11 cellular contexts compared by ENCODE assay signal in the genomic region with DNA sequence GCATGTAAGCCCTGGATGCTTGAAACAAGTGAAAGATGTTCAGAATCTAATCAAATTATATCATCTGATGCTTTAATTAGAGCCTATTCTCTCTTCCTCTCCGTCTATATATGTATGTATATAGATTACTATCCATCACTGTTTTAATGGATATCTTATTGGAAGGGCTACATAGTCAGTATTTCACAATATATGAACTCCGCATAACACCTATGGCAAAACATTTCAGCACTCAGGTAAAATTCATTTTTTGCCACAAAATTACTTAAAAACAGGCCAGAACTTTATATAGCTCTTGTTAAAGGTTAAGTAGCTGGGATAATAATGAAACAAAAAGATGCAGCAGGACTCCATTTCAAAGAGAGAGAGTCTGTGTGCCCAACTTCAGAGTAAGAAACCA. TPM values are rescaled to one million over a fixed set of nuclear protein-coding genes. Genes with fewer than 3 reads are reported as not detected.
DNase-seq lines count a peak whose midpoint lies in the region; ATAC-seq and TF ChIP-seq lines count a peak whose summit lies in the region.
"Had no signal": no experiment of that assay in that cellular context is flagged by ENCODE, and none has a peak within 500 bp of the region (broad histone marks: within the 10 kb centered on the region; RNA-seq: fewer than 3 reads in every experiment).

No MANE protein-coding gene starts in this region.

- H4K20me1 ChIP-seq in IMR-90 (ENCODE audit: insufficient read depth, low read length) = peaks cover 9% of the 10 kb centered on the region; the same call in 1 of the 2 replicates

- no peak overlapping the region for H3K23ac ChIP-seq in IMR-90 (ENCODE audit: low read depth, low read length)

- H4K8ac ChIP-seq in IMR-90 (ENCODE audit: low read depth in 2 of 2, low read length in 2 of 2) = no peak overlapping the region; a peak in 1 of 4 replicates

- WGBS in IMR-90 (ENCODE audit: extremely low coverage in 2 of 2, insufficient read length in 1 of 2), 2 experiments = no CpG with 5 or more reads among the region's 2 CpGs

- ATAC-seq in CD8-positive, alpha-beta T cell = no peak
- ATAC-seq in IMR-90 (ENCODE audit: low read depth) = no peak

- H3K18ac ChIP-seq in IMR-90 (ENCODE audit: low read depth, low read length) = no peak overlapping the region

- H2AK9ac ChIP-seq in IMR-90 (replicated peaks; ENCODE audit: low read depth, low read length, poor library complexity) = no peak overlapping the region

- H3K4ac ChIP-seq in IMR-90 (ENCODE audit: low read depth, low read length) = no peak overlapping the region

- TF ChIP-seq POLR2A in IMR-90 (IDR thresholded peaks at IDR 0.05; ENCODE audit: low read depth, low read length) = no peak

- H3K4me1 ChIP-seq in CD8-positive, alpha-beta T cell (ENCODE audit: insufficient read depth, low read length) = peaks cover 19% of the 10 kb centered on the region
- H3K4me1 ChIP-seq in IMR-90 (ENCODE audit: control insufficient read depth, insufficient read depth, low read length) = peaks cover 6% of the 10 kb centered on the region
- peaks cover 5% of the 10 kb centered on the region for H3K4me1 ChIP-seq in colonic mucosa
- peaks cover 0 to 25% of the 10 kb centered on the region in 2 donors for H3K4me1 ChIP-seq in right atrium auricular region

- H4K5ac ChIP-seq in IMR-90 (ENCODE audit: low read depth, low read length) = no peak overlapping the region

- no peak overlapping the region for H4K91ac ChIP-seq in IMR-90 (ENCODE audit: insufficient read depth, low read depth, low read length)

- no peak overlapping the region for H2BK15ac ChIP-seq in IMR-90 (ENCODE audit: low read depth, low read length)

- H3K9me3 Mint-ChIP-seq in CD8-positive, alpha-beta T cell = no peaks in the 10 kb centered on the region

- dilution Hi-C loops in IMR-90 (cut with HindIII; ENCODE audit: low sequenced_read_pairs, unreplicated experiment) = no loop called here

- in situ Hi-C loops in IMR-90 (cut with MboI; ENCODE audit: low sequenced_read_pairs) = no loop called here

- no peak for DNase-seq in CD8-positive, alpha-beta T cell
- DNase-seq in IMR-90 (no peak), colonic mucosa (no peak), retina (peak; percentile 16), ecto neural progenitor cell (ENCODE audit: low spot score) (no peak), right atrium auricular region (ENCODE audit: low spot score) (no peak), EL (no peak)
- DNase-seq: central memory CD4-positive, alpha-beta T cell; islet precursor cell had no signal

- H3K4me3 ChIP-seq in CD8-positive, alpha-beta T cell (ENCODE audit: low read depth, low read length) = no peak overlapping the region
- H3K4me3 ChIP-seq in IMR-90 (ENCODE audit: insufficient read depth, low read depth, low read length) = no peak overlapping the region
- no peak overlapping the region for H3K4me3 ChIP-seq in colonic mucosa
- H3K4me3 ChIP-seq in right atrium auricular region = no peak overlapping the region

- no peak overlapping the region for H2BK120ac ChIP-seq in IMR-90 (ENCODE audit: low read depth, low read length)

- no peaks in the 10 kb centered on the region for H3K27me3 ChIP-seq in CD8-positive, alpha-beta T cell (ENCODE audit: insufficient read depth, low read length)
- H3K27me3 ChIP-seq in IMR-90 (ENCODE audit: control insufficient read depth, insufficient read depth, low read length) (no peaks in the 10 kb centered on the region), colonic mucosa (no peaks in the 10 kb centered on the region), right atrium auricular region (no peaks in the 10 kb centered on the region)
- H3K27me3 ChIP-seq: thyroid gland had no signal

- peaks cover 15% of the 10 kb centered on the region for H3K36me3 Mint-ChIP-seq in CD8-positive, alpha-beta T cell

- no peak overlapping the region for H3K56ac ChIP-seq in IMR-90 (ENCODE audit: extremely low read depth, insufficient read depth, low read length)

- H3K14ac ChIP-seq in IMR-90 (replicated peaks; ENCODE audit: low read depth, low read length) = no peak overlapping the region

- H3K27me3 Mint-ChIP-seq in CD8-positive, alpha-beta T cell (ENCODE audit: low read depth) = no peaks in the 10 kb centered on the region

- H3K79me1 ChIP-seq in IMR-90 (ENCODE audit: low read depth in 1 of 2, low read length in 2 of 2) = peaks cover 21 to 28% of the 10 kb centered on the region in 2 experiments

- H3K4me1 Mint-ChIP-seq in CD8-positive, alpha-beta T cell (ENCODE audit: low read depth) = peaks cover 31% of the 10 kb centered on the region

- no peak overlapping the region for H2AFZ ChIP-seq in IMR-90 (replicated peaks; ENCODE audit: low read length, poor library complexity)

- no peak overlapping the region for H2AK5ac ChIP-seq in IMR-90 (ENCODE audit: low read depth, low read length)

- H3K36me3 ChIP-seq in CD8-positive, alpha-beta T cell (ENCODE audit: insufficient read depth, low read length) = peaks cover 3% of the 10 kb centered on the region
- peaks cover 7% of the 10 kb centered on the region; the same call in 1 of the 2 replicates for H3K36me3 ChIP-seq in IMR-90 (ENCODE audit: control insufficient read depth, insufficient read depth, low read length)
- H3K36me3 ChIP-seq in colonic mucosa = no peaks in the 10 kb centered on the region
- H3K36me3 ChIP-seq in right atrium auricular region = peaks cover 14% of the 10 kb centered on the region
- H3K36me3 ChIP-seq: thyroid gland had no signal

- no peak overlapping the region for H2BK5ac ChIP-seq in IMR-90 (ENCODE audit: low read depth, low read length, poor library complexity, severe bottlenecking)

- TF ChIP-seq RAD21 in IMR-90 (IDR thresholded peaks at IDR 0.05; ENCODE audit: low read length) = no peak

- no TSS peak for BruUV-seq in IMR-90 (replicated peaks; lab: Mats Ljungman, UMichigan)

- POLR2A ChIA-PET in CD8-positive, alpha-beta T cell (lab: Charles Lee) = no interaction called here
- POLR2A ChIA-PET in IMR-90 (lab: Charles Lee; ENCODE audit: unreplicated experiment) = no interaction called here

- H3K27ac ChIP-seq in CD8-positive, alpha-beta T cell (ENCODE audit: low read depth, low read length) = no peak overlapping the region
- H3K27ac ChIP-seq in IMR-90 (ENCODE audit: insufficient read depth, low read length) (no peak overlapping the region), colonic mucosa (peak overlapping the region; percentile 99), right atrium auricular region (no peak overlapping the region)
- H3K27ac ChIP-seq: SK-N-MC had no signal

- peak overlapping the region; percentile 89 for H3K4me3 Mint-ChIP-seq in CD8-positive, alpha-beta T cell

- no peaks in the 10 kb centered on the region for H3K9me3 ChIP-seq in CD8-positive, alpha-beta T cell (ENCODE audit: low read length)
- H3K9me3 ChIP-seq in IMR-90 (ENCODE audit: control insufficient read depth, insufficient read depth, low read length) = no peaks in the 10 kb centered on the region
- H3K9me3 ChIP-seq in colonic mucosa = no peaks in the 10 kb centered on the region
- H3K9me3 ChIP-seq in right atrium auricular region = no peaks in the 10 kb centered on the region
- H3K9me3 ChIP-seq: thyroid gland had no signal

- H3K27ac Mint-ChIP-seq in CD8-positive, alpha-beta T cell = no peak overlapping the region

- intact Hi-C loops in CD8-positive, alpha-beta T cell (cut with DNase I, micrococcal nuclease) = loop anchor here (5.0 kb wide), 2 partner anchors 55 to 1240 kb away; partner anchors contain the start of gene HNRNPA3 (in 1 of the 2)
- intact Hi-C loops in IMR-90 (cut with micrococcal nuclease) (no loop called here), colonic mucosa (cut with DNase I) (no loop called here)

- no peak overlapping the region for H3K9ac ChIP-seq in IMR-90 (ENCODE audit: low read depth, low read length)
- H3K9ac ChIP-seq in colonic mucosa (ENCODE audit: low read depth in 2 of 2, low read length in 2 of 2) = no peak overlapping the region

- no peak for TF ChIP-seq CTCF in CD8-positive, alpha-beta T cell (IDR thresholded peaks at IDR 0.05)
- TF ChIP-seq CTCF in IMR-90 (conservative IDR thresholded peaks at IDR 0.05; ENCODE audit: low read depth, low read length) (no peak), colonic mucosa (IDR thresholded peaks at IDR 0.05) (no peak), right atrium auricular region (IDR thresholded peaks at IDR 0.05) (no peak)

- H2BK20ac ChIP-seq in IMR-90 (ENCODE audit: low read depth, low read length) = no peak overlapping the region

- no peak overlapping the region for H3K4me2 ChIP-seq in IMR-90 (ENCODE audit: low read depth, low read length)

- CTCF ChIA-PET in CD8-positive, alpha-beta T cell (lab: Charles Lee) = interaction anchor here (1.5 to 3.9 kb wide), 2 partner anchors 24 to 38 kb away, joined by 3 to 24 read pairs; no protein-coding TSS in a partner anchor
- CTCF ChIA-PET in IMR-90 (lab: Yijun Ruan, JAX) = interaction anchor here (0.7 to 1.1 kb wide), 2 partner anchors 19 to 397 kb away, joined by 3 to 5 read pairs; no protein-coding TSS in a partner anchor

- H3K9me1 ChIP-seq in IMR-90 (ENCODE audit: insufficient read depth, low read length) = 0 out of 2 replicates have a peak, but pooled peaks cover 2% of the 10 kb centered on the region

RNA-seq across cellular contexts. Expression of gene PJVK, which starts 1.2 kb away (rescaled TPM):
- total RNA-seq in CD8-positive, alpha-beta T cell = 1 to 10 TPM; 2.9 to 5.3 TPM
- total RNA-seq in IMR-90 (2012; rRNA removed) (0.28 and 0.72 TPM in 2 replicates), colonic mucosa (1 to 10 TPM in 1 of 2 donors, under 1 TPM in 1; 0.96 to 1.8 TPM), right atrium auricular region (1 to 10 TPM in 1 of 2 donors, under 1 TPM in 1; 0.59 to 2.4 TPM)
- 1.9 and 2.4 TPM in 2 replicates for polyA plus RNA-seq in IMR-90 (2012; rRNA removed)
- 0.04 and 0.09 TPM in 2 replicates for polyA plus RNA-seq in IMR-90 (2012; cell fraction: cytosol; rRNA removed)
- 2.8 and 24.7 TPM in 2 replicates for polyA plus RNA-seq in IMR-90 (2012; cell fraction: nucleus; rRNA removed; ENCODE audit: low replicate concordance)

RNA-seq across cellular contexts. Expression of gene PRKRA, which starts 1.4 kb away (rescaled TPM):
- 100 to 1,000 TPM; 116 to 127 TPM for total RNA-seq in CD8-positive, alpha-beta T cell
- 53.6 and 55.5 TPM in 2 replicates for total RNA-seq in IMR-90 (2012; rRNA removed)
- polyA plus RNA-seq in IMR-90 (2012; rRNA removed) = 39.5 and 41.7 TPM in 2 replicates
- 9.7 and 29.0 TPM in 2 replicates for polyA plus RNA-seq in IMR-90 (2012; cell fraction: cytosol; rRNA removed)
- 29.1 and 41.4 TPM in 2 replicates for polyA plus RNA-seq in IMR-90 (2012; cell fraction: nucleus; rRNA removed; ENCODE audit: low replicate concordance)
- 10 to 100 TPM; 34.0 to 37.1 TPM for total RNA-seq in colonic mucosa
- total RNA-seq in right atrium auricular region = 10 to 100 TPM; 41.4 to 47.1 TPM

RNA-seq across cellular contexts. Expression of gene FKBP7, which starts 26.1 kb away (rescaled TPM):
- total RNA-seq in CD8-positive, alpha-beta T cell = under 1 TPM; 0.69 to 0.79 TPM
- 32.6 and 36.9 TPM in 2 replicates for total RNA-seq in IMR-90 (2012; rRNA removed)
- polyA plus RNA-seq in IMR-90 (2012; rRNA removed) = 51.0 and 53.3 TPM in 2 replicates
- polyA plus RNA-seq in IMR-90 (2012; cell fraction: cytosol; rRNA removed) = 8.0 and 13.7 TPM in 2 replicates
- 1.3 and 11.6 TPM in 2 replicates for polyA plus RNA-seq in IMR-90 (2012; cell fraction: nucleus; rRNA removed; ENCODE audit: low replicate concordance)
- 1 to 10 TPM; 2.6 to 3.9 TPM for total RNA-seq in colonic mucosa
- total RNA-seq in right atrium auricular region = 10 to 100 TPM; 10.8 to 13.4 TPM

RNA-seq across cellular contexts. Expression of gene PLEKHA3, which starts 27.9 kb away (rescaled TPM):
- 10 to 100 TPM; 27.6 to 29.3 TPM for total RNA-seq in CD8-positive, alpha-beta T cell
- 3.9 and 5.0 TPM in 2 replicates for total RNA-seq in IMR-90 (2012; rRNA removed)
- 5.5 and 9.6 TPM in 2 replicates for polyA plus RNA-seq in IMR-90 (2012; rRNA removed)
- polyA plus RNA-seq in IMR-90 (2012; cell fraction: cytosol; rRNA removed) = 0.99 and 1.9 TPM in 2 replicates
- 0.47 and 3.1 TPM in 2 replicates for polyA plus RNA-seq in IMR-90 (2012; cell fraction: nucleus; rRNA removed; ENCODE audit: low replicate concordance)
- total RNA-seq in colonic mucosa = 10 to 100 TPM; 19.3 to 26.1 TPM
- total RNA-seq in right atrium auricular region = 10 to 100 TPM; 11.1 to 12.1 TPM

Comparison
In these comparisons a context has a peak if more than half of its experiments do, and no peak if none do; other contexts are left out.
1. intact Hi-C loops: an anchor here in CD8-positive, alpha-beta T cell (5.0 kb wide); none called in IMR-90 and colonic mucosa.